8 cellular contexts compared by ENCODE assay signal in genomic region chr2:197453914-197454398, GRCh38. TPM values are rescaled to one million over a fixed set of nuclear protein-coding genes. Genes with fewer than 3 reads are reported as not detected.
DNase-seq lines count a peak whose midpoint lies in the region; ATAC-seq and TF ChIP-seq lines count a peak whose summit lies in the region.

No MANE protein-coding gene starts in this region.

- peaks cover 45% of the 10 kb centered on the region for H3K4me1 Mint-ChIP-seq in activated B cell treated with CpG ODN at 0.5 μM for 24 hours

- peak overlapping the region; percentile 11 for H3K14ac ChIP-seq in trophoblast cell (ENCODE audit: low read length)

- H4K8ac ChIP-seq in trophoblast cell (ENCODE audit: low read depth, low read length) = peak overlapping the region; percentile 93

- peak overlapping the region; percentile 52 for H2BK5ac ChIP-seq in trophoblast cell (ENCODE audit: low read depth, low read length, poor library complexity)

- no peaks in the 10 kb centered on the region for H3K27me3 Mint-ChIP-seq in activated B cell treated with CpG ODN at 0.5 μM for 24 hours

- no peak overlapping the region for H2AK5ac ChIP-seq in trophoblast cell (ENCODE audit: low read length)

- H3K27ac ChIP-seq in gastroesophageal sphincter (peak overlapping the region; percentile 90 to 99 (median 98)), trophoblast cell (ENCODE audit: low read depth, low read length) (peak overlapping the region; percentile 97)

- no peak overlapping the region for H2BK12ac ChIP-seq in trophoblast cell (ENCODE audit: low read length)

- no peak for DNase-seq in activated B cell treated with CpG ODN at 0.5 μM for 24 hours
- no peak for DNase-seq in trophoblast cell
- no peak for DNase-seq in GM19238 (ENCODE audit: insufficient read length, low spot score)
- DNase-seq in H4 (ENCODE audit: low spot score) = no peak

- peaks cover 17% of the 10 kb centered on the region for H3K36me3 Mint-ChIP-seq in activated B cell treated with CpG ODN at 0.5 μM for 24 hours (ENCODE audit: low read depth)

- H3K79me2 ChIP-seq in trophoblast cell (ENCODE audit: control insufficient read depth, insufficient read depth, low read length, poor library complexity) = peaks cover 12% of the 10 kb centered on the region

- H3K79me1 ChIP-seq in trophoblast cell (ENCODE audit: low read length) = peaks cover 7% of the 10 kb centered on the region

- H3K4me3 Mint-ChIP-seq in activated B cell treated with CpG ODN at 0.5 μM for 24 hours = peak overlapping the region; percentile 91

- peak overlapping the region; percentile 78 for H2AFZ ChIP-seq in trophoblast cell (ENCODE audit: insufficient read depth, low read length, poor library complexity)

- 0 to 2% methylated on average over 7 to 11 of the region's 11 CpGs for WGBS in gastroesophageal sphincter (ENCODE audit: low coverage in 1 of 2), 2 donors
- no CpG with 5 or more reads among the region's 11 CpGs for WGBS in trophoblast cell (ENCODE audit: extremely low coverage, insufficient coverage, insufficient read length)

- H3K9ac ChIP-seq in ES-I3 (ENCODE audit: low read depth, low read length) = peak overlapping the region; percentile 85
- peak overlapping the region; percentile 99 for H3K9ac ChIP-seq in trophoblast cell (ENCODE audit: low read length)

- H3K9me3 ChIP-seq in ES-I3 (ENCODE audit: control insufficient read depth, insufficient read depth, low read length) (no peaks in the 10 kb centered on the region), gastroesophageal sphincter (no peaks in the 10 kb centered on the region), trophoblast cell (ENCODE audit: insufficient read depth, low read depth, low read length) (no peaks in the 10 kb centered on the region)

- H3K4me1 ChIP-seq in ES-I3 (ENCODE audit: insufficient read depth, low read length) (peaks cover 4% of the 10 kb centered on the region; the same call in 1 of the 2 replicates), gastroesophageal sphincter (peaks cover 0 to 49% (median 0%) of the 10 kb centered on the region in 3 donors), trophoblast cell (ENCODE audit: control insufficient read depth in 1 of 2, insufficient read depth in 2 of 2, low read length in 2 of 2) (no peaks in the 10 kb centered on the region)

- H3K23ac ChIP-seq in trophoblast cell (ENCODE audit: low read length) = no peak overlapping the region

- intact Hi-C loops in activated B cell treated with CpG ODN at 0.5 μM for 24 hours (cut with micrococcal nuclease) = loop anchor here (1.0 to 10.0 kb wide), 10 partner anchors 19 to 1799 kb away; partner anchors contain the start of genes CCDC150, GTF3C3, HSPE1 and MARS2

- peak overlapping the region; percentile 94 for H3K27ac Mint-ChIP-seq in activated B cell treated with CpG ODN at 0.5 μM for 24 hours

- H3K9me3 Mint-ChIP-seq in activated B cell treated with CpG ODN at 0.5 μM for 24 hours = no peaks in the 10 kb centered on the region

- H2BK120ac ChIP-seq in trophoblast cell (ENCODE audit: insufficient read depth, low read length, poor library complexity) = no peak overlapping the region

- H3K4me2 ChIP-seq in trophoblast cell (ENCODE audit: low read length) = peak overlapping the region; percentile 98

- peak in 1 of 2 donors; percentile 26 for TF ChIP-seq POLR2A in gastroesophageal sphincter (IDR thresholded peaks at IDR 0.05)

- H3K27me3 ChIP-seq in gastroesophageal sphincter (no peaks in the 10 kb centered on the region), trophoblast cell (ENCODE audit: insufficient read depth, low read length) (no peaks in the 10 kb centered on the region)

- H4K12ac ChIP-seq in trophoblast cell (ENCODE audit: low read depth, low read length) = peak overlapping the region; percentile 22

- H3K36me3 ChIP-seq in ES-I3 (ENCODE audit: insufficient read depth, low read length) = no peaks in the 10 kb centered on the region
- H3K36me3 ChIP-seq in gastroesophageal sphincter = no peaks in the 10 kb centered on the region
- H3K36me3 ChIP-seq in trophoblast cell (ENCODE audit: control insufficient read depth in 1 of 2, insufficient read depth in 2 of 2, low read length in 2 of 2) = peaks cover 0 to 2% of the 10 kb centered on the region in 2 experiments

- H3K18ac ChIP-seq in trophoblast cell (ENCODE audit: low read length) = no peak overlapping the region

- POLR2A ChIA-PET in activated B cell treated with CpG ODN at 0.5 μM for 24 hours (lab: Charles Lee) = interaction anchor here (1.1 to 7.5 kb wide), 7 partner anchors 13 to 655 kb away, joined by 3 to 146 read pairs (median 6); partner anchors contain the start of genes GTF3C3, HSPD1, HSPE1 and MARS2

- CTCF ChIA-PET in activated B cell treated with CpG ODN at 0.5 μM for 24 hours (lab: Charles Lee) = no interaction called here

- peak overlapping the region; percentile 96 for H4K91ac ChIP-seq in trophoblast cell (ENCODE audit: low read depth, low read length)

- TF ChIP-seq EP300 in gastroesophageal sphincter (IDR thresholded peaks at IDR 0.05) = no peak

- peak overlapping the region; percentile 41 for H3K4ac ChIP-seq in trophoblast cell (ENCODE audit: low read depth, low read length)

- ATAC-seq in GM21360 (IDR thresholded peaks at IDR 0.05; ENCODE audit: unreplicated experiment) = peak; percentile 25
- peak; percentile 16 for ATAC-seq in HG03565 (IDR thresholded peaks at IDR 0.05; ENCODE audit: unreplicated experiment)
- ATAC-seq in activated B cell treated with CpG ODN at 0.5 μM for 24 hours (ENCODE audit: low read depth) = peak; percentile 29
- ATAC-seq in gastroesophageal sphincter = peak; percentile 71

- H3K4me3 ChIP-seq in gastroesophageal sphincter (peak overlapping the region; percentile 65 to 69), trophoblast cell (ENCODE audit: low read depth, low read length) (peak overlapping the region; percentile 97)

- TF ChIP-seq CTCF in activated B cell treated with CpG ODN at 0.5 μM for 24 hours (IDR thresholded peaks at IDR 0.05) (no peak), gastroesophageal sphincter (IDR thresholded peaks at IDR 0.05) (peak in 1 of 4 experiments; percentile 1)

RNA-seq across cellular contexts. Expression of gene COQ10B, which starts 0.6 kb away (rescaled TPM):
- total RNA-seq in activated B cell treated with CpG ODN at 0.5 μM for 24 hours = 25.1 and 27.5 TPM in 2 replicates
- 10 to 100 TPM; 36.9 to 66.8 (median 42.2) TPM for total RNA-seq in gastroesophageal sphincter
- 26.1 and 26.3 TPM in 2 replicates for polyA plus RNA-seq in trophoblast cell (2013)
- total RNA-seq in H4 (2014; rRNA removed; shearing (Covaris generic)) = 28.0 and 28.8 TPM in 2 replicates

RNA-seq across cellular contexts. Expression of gene SF3B1, which starts 19.1 kb away (rescaled TPM):
- 328 and 380 TPM in 2 replicates for total RNA-seq in activated B cell treated with CpG ODN at 0.5 μM for 24 hours
- 100 to 1,000 TPM; 111 to 309 (median 188) TPM for total RNA-seq in gastroesophageal sphincter
- polyA plus RNA-seq in trophoblast cell (2013) = 250 and 256 TPM in 2 replicates
- 155 and 279 TPM in 2 replicates for total RNA-seq in H4 (2014; rRNA removed; shearing (Covaris generic))

RNA-seq across cellular contexts. Expression of gene HSPD1, which starts 45.7 kb away (rescaled TPM):
- total RNA-seq in activated B cell treated with CpG ODN at 0.5 μM for 24 hours (250 and 252 TPM in 2 replicates), gastroesophageal sphincter (100 to 1,000 TPM; 120 to 145 (median 144) TPM)
- 159 and 161 TPM in 2 replicates for polyA plus RNA-seq in trophoblast cell (2013)
- 364 and 452 TPM in 2 replicates for total RNA-seq in H4 (2014; rRNA removed; shearing (Covaris generic))

RNA-seq across cellular contexts. Expression of gene HSPE1, which starts 46.2 kb away (rescaled TPM):
- total RNA-seq in activated B cell treated with CpG ODN at 0.5 μM for 24 hours = 108 and 116 TPM in 2 replicates
- 10 to 100 TPM; 59.3 to 91.3 (median 74.0) TPM for total RNA-seq in gastroesophageal sphincter
- polyA plus RNA-seq in trophoblast cell (2013) = 241 and 243 TPM in 2 replicates
- total RNA-seq in H4 (2014; rRNA removed; shearing (Covaris generic)) = 328 and 511 TPM in 2 replicates

Comparison
In these comparisons a context has a peak if more than half of its experiments do, and no peak if none do; other contexts are left out.
1. ATAC-seq: peak in every context shown above with its lines; median percentile 71 in gastroesophageal sphincter; 29 in activated B cell treated with CpG ODN at 0.5 μM for 24 hours; 25 in GM21360; 16 in HG03565.